1 cellular context compared by ENCODE assay signal in genomic region chr7:35705932-35706461, GRCh38.
TF ChIP-seq lines count a peak whose summit lies in the region.

No MANE protein-coding gene starts in this region.

TF ChIP-seq in HCT116, 20 proteins besides CTCF, POLR2A, EP300 and RAD21:
- TF ChIP-seq SP1 (IDR thresholded peaks at IDR 0.05; ENCODE audit: low read depth) (no peak), EGR1 (IDR thresholded peaks at IDR 0.05; ENCODE audit: low read depth) (no peak), YY1 (IDR thresholded peaks at IDR 0.05; ENCODE audit: extremely low read depth, insufficient replicate concordance, low read depth, low read length) (no peak), ZNF274 (IDR thresholded peaks at IDR 0.05; ENCODE audit: low read depth, low read length) (no peak)
